Comparison of ENCODE assay signal across 24 cellular contexts in the genomic region with DNA sequence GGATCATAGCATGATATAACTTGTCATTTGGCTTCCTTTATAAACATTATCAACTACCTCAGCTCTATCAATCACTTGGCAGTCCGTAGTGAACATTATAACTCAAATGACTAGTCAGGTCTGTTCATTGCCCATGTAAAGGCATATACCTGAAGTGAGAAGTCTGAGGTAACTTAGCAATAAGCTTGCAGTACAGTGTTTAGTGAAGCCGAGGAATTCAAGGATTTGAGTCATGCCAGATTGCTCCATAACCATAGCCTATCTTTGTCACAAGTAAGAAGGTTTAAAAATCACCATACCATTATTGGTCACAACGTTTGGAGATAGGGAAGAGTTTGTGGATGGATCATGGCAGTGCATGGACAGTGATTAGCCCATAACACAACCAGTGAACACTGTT. TPM values are rescaled to one million over a fixed set of nuclear protein-coding genes. Genes with fewer than 3 reads are reported as not detected.
"Had no signal": no experiment of that assay in that cellular context is flagged by ENCODE, and none has a peak within 500 bp of the region (broad histone marks: within the 10 kb centered on the region; RNA-seq: fewer than 3 reads in every experiment).

No MANE protein-coding gene starts in this region.

- H3K4me1 ChIP-seq: adrenal gland, body of pancreas had no signal

- H3K4me3 Mint-ChIP-seq: activated CD8-positive, alpha-beta T cell treated with anti-CD3 and anti-CD28 coated beads, Interleukin-2, amount 10 ng/mL, durations not matched to agents 7 days and 5 days; activated naive CD8-positive, alpha-beta T cell treated with anti-CD3 and anti-CD28 coated beads, Interleukin-2, amount 10 ng/mL, durations not matched to agents 7 days and 5 days; T-helper 1 cell treated with Interleukin-12 subunit alpha and Interleukin-12 subunit beta and Interleukin-4 antibody, amounts not matched to agents 30 μg/mL and 1 μg/mL, for 36 hours had no signal

- H3K27ac Mint-ChIP-seq: activated CD8-positive, alpha-beta T cell treated with anti-CD3 and anti-CD28 coated beads, Interleukin-2, amount 10 ng/mL, durations not matched to agents 7 days and 5 days; activated naive CD8-positive, alpha-beta T cell treated with anti-CD3 and anti-CD28 coated beads, Interleukin-2, amount 10 ng/mL, durations not matched to agents 7 days and 5 days; T-helper 1 cell treated with Interleukin-12 subunit alpha and Interleukin-12 subunit beta and Interleukin-4 antibody, amounts not matched to agents 30 μg/mL and 1 μg/mL, for 36 hours had no signal

- DNase-seq: activated CD4-positive, alpha-beta T cell treated with anti-CD3 and anti-CD28 coated beads for 4 hours; activated CD4-positive, alpha-beta T cell treated with anti-CD3 and anti-CD28 coated beads, Interleukin-2, amount 50 U/mL, for 4 hours; activated CD8-positive, alpha-beta memory T cell treated with anti-CD3 and anti-CD28 coated beads, Interleukin-2, amount 50 U/mL, for 48 hours; activated CD8-positive, alpha-beta T cell treated with anti-CD3 and anti-CD28 coated beads, Interleukin-2, amount 10 ng/mL, durations not matched to agents 7 days and 5 days; activated naive CD4-positive, alpha-beta T cell treated with anti-CD3 and anti-CD28 coated beads, Interleukin-2, amount 50 U/mL, for 16 hours; activated naive CD8-positive, alpha-beta T cell treated with anti-CD3 and anti-CD28 coated beads, Interleukin-2, amount 10 ng/mL, durations not matched to agents 7 days and 5 days; activated T-cell treated with anti-CD3 and anti-CD28 coated beads, Interleukin-2, amount 50 U/mL, for 1 hour; adrenal gland; aorta; body of pancreas; Karpas-422; NCI-H1105 treated with DMSO at 0.1 percent for 48 hours; NCI-H146; NCI-H1930; NCI-H2171 treated with DMSO at 0.1 percent for 48 hours; NCI-H226; NCI-H510A treated with DMSO at 0.1 percent for 48 hours; NCI-H69; PC-3; SHP77 treated with DMSO at 0.1 percent for 48 hours had no signal

- H3K4me3 ChIP-seq: adrenal gland, body of pancreas, cardiac muscle cell, K562 had no signal

- H3K27me3 ChIP-seq: body of pancreas, cardiac muscle cell had no signal

- H3K9me3 Mint-ChIP-seq: activated naive CD8-positive, alpha-beta T cell treated with anti-CD3 and anti-CD28 coated beads, Interleukin-2, amount 10 ng/mL, durations not matched to agents 7 days and 5 days; T-helper 1 cell treated with Interleukin-12 subunit alpha and Interleukin-12 subunit beta and Interleukin-4 antibody, amounts not matched to agents 30 μg/mL and 1 μg/mL, for 36 hours had no signal

- H3K36me3 ChIP-seq: adrenal gland, cardiac muscle cell had no signal

- H3K27me3 Mint-ChIP-seq: activated naive CD8-positive, alpha-beta T cell treated with anti-CD3 and anti-CD28 coated beads, Interleukin-2, amount 10 ng/mL, durations not matched to agents 7 days and 5 days had no signal

- H3K4me1 Mint-ChIP-seq: activated naive CD8-positive, alpha-beta T cell treated with anti-CD3 and anti-CD28 coated beads, Interleukin-2, amount 10 ng/mL, durations not matched to agents 7 days and 5 days had no signal

- ATAC-seq: activated CD4-positive, CD25-positive, alpha-beta regulatory T cell treated with anti-CD3 and anti-CD28 coated beads, Interleukin-2, amount 50 U/mL, for 24 hours; activated CD8-positive, alpha-beta T cell treated with anti-CD3 and anti-CD28 coated beads, Interleukin-2, amount 10 ng/mL, durations not matched to agents 7 days and 5 days; body of pancreas; K562; PC-3 had no signal

- H3K9me3 ChIP-seq: adrenal gland, body of pancreas had no signal

- H3K27ac ChIP-seq: adrenal gland, body of pancreas, cardiac muscle cell had no signal

- H3K36me3 Mint-ChIP-seq: activated naive CD8-positive, alpha-beta T cell treated with anti-CD3 and anti-CD28 coated beads, Interleukin-2, amount 10 ng/mL, durations not matched to agents 7 days and 5 days had no signal

RNA-seq across cellular contexts. Expression of a gene that starts 41.6 kb away (rescaled TPM):
- total RNA-seq: activated CD8-positive, alpha-beta T cell treated with anti-CD3 and anti-CD28 coated beads, Interleukin-2, amount 10 ng/mL, durations not matched to agents 7 days and 5 days; activated naive CD8-positive, alpha-beta T cell treated with anti-CD3 and anti-CD28 coated beads, Interleukin-2, amount 10 ng/mL, durations not matched to agents 7 days and 5 days; PC-3 had no signal
